8 cellular contexts compared by ENCODE assay signal in the genomic region with DNA sequence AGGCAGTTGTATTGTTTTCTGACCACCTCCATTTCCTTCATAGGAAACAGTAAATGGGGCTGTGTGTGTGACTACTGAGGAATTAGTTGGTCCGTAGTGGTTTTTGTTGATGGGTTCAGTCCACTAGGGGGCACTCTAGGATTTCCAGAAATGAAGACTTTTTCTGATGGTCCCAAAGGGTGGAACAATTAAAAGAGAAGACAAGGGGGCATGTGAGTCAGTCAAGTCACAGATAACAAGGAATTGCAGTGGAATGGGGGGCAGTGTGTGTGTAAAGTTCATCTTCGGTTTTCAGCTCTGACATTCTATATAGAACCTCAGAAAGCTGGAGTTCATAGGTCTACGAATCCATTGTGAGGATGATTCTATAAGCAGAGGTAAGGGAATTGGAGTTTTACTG.
A peak's percentile ranks its signal among the peaks of the same experiment; 100 is the strongest.
DNase-seq lines count a peak whose midpoint lies in the region; ATAC-seq and TF ChIP-seq lines count a peak whose summit lies in the region.

No MANE protein-coding gene starts in this region.

- no peak for TF ChIP-seq CTCF in CD8-positive, alpha-beta T cell (IDR thresholded peaks at IDR 0.05)
- peak; percentile 29 for TF ChIP-seq CTCF in HL-60 (IDR thresholded peaks at IDR 0.05; ENCODE audit: insufficient read depth, low read length)

- POLR2A ChIA-PET in CD8-positive, alpha-beta T cell (lab: Charles Lee): interaction anchor here (3.6 kb wide), 1 partner anchor 7 kb away, joined by 23 read pairs; no protein-coding TSS in a partner anchor
- POLR2A ChIA-PET in activated CD4-positive, alpha-beta memory T cell treated with anti-CD3 and anti-CD28 coated beads for 36 hours (lab: Charles Lee): interaction anchor here (0.9 to 3.7 kb wide), 3 partner anchors 11 to 695 kb away, joined by 3 to 21 read pairs (median 4); no protein-coding TSS in a partner anchor

- H3K27ac ChIP-seq in CD8-positive, alpha-beta T cell (ENCODE audit: low read depth, low read length): no peak overlapping the region
- H3K27ac ChIP-seq in HL-60 (replicated peaks): no peak overlapping the region

- no peak overlapping the region for H3K4me3 ChIP-seq in CD8-positive, alpha-beta T cell (ENCODE audit: low read depth, low read length)
- no peak overlapping the region for H3K4me3 ChIP-seq in HL-60 (replicated peaks; ENCODE audit: insufficient read depth, low read length)

- peaks cover 12% of the 10 kb centered on the region for H3K4me1 Mint-ChIP-seq in CD8-positive, alpha-beta T cell (ENCODE audit: low read depth)
- peaks cover 4% of the 10 kb centered on the region for H3K4me1 Mint-ChIP-seq in activated CD4-positive, alpha-beta memory T cell treated with anti-CD3 and anti-CD28 coated beads for 36 hours (ENCODE audit: low read depth)

- no peaks in the 10 kb centered on the region for H3K4me1 ChIP-seq in CD8-positive, alpha-beta T cell (ENCODE audit: insufficient read depth, low read length)

- peak overlapping the region; percentile 67 for H3K27ac Mint-ChIP-seq in CD8-positive, alpha-beta T cell
- H3K27ac Mint-ChIP-seq in activated CD4-positive, alpha-beta memory T cell treated with anti-CD3 and anti-CD28 coated beads for 36 hours: peak overlapping the region; percentile 73

- peak in 2 of 7 experiments; percentile 33 to 46 for DNase-seq in CD8-positive, alpha-beta T cell
- DNase-seq in HL-60 (ENCODE audit: low read depth in 1 of 2, low spot score in 1 of 2) (peak in 1 of 2 experiments; percentile 24), iPS-NIHi11 (ENCODE audit: low spot score) (peak; percentile 52), HK-2 (ENCODE audit: unreplicated experiment) (no peak), DMS79 (lab: John Stamatoyannopoulos, UW) (no peak)
- DNase-seq in activated CD4-positive, alpha-beta memory T cell treated with anti-CD3 and anti-CD28 coated beads for 36 hours: peak; percentile 40

- H3K27me3 Mint-ChIP-seq in CD8-positive, alpha-beta T cell (ENCODE audit: low read depth): peaks cover 2% of the 10 kb centered on the region
- H3K27me3 Mint-ChIP-seq in activated CD4-positive, alpha-beta memory T cell treated with anti-CD3 and anti-CD28 coated beads for 36 hours: no peaks in the 10 kb centered on the region

- no peaks in the 10 kb centered on the region for H3K9me3 Mint-ChIP-seq in CD8-positive, alpha-beta T cell
- H3K9me3 Mint-ChIP-seq in activated CD4-positive, alpha-beta memory T cell treated with anti-CD3 and anti-CD28 coated beads for 36 hours: no peaks in the 10 kb centered on the region

- H3K4me3 Mint-ChIP-seq in CD8-positive, alpha-beta T cell: peak overlapping the region; percentile 48
- peak overlapping the region; percentile 22 for H3K4me3 Mint-ChIP-seq in activated CD4-positive, alpha-beta memory T cell treated with anti-CD3 and anti-CD28 coated beads for 36 hours

- no peaks in the 10 kb centered on the region for H3K27me3 ChIP-seq in CD8-positive, alpha-beta T cell (ENCODE audit: insufficient read depth, low read length)
- peaks cover 6% of the 10 kb centered on the region for H3K27me3 ChIP-seq in HL-60 (ENCODE audit: insufficient read depth, poor library complexity, severe bottlenecking)

- H3K36me3 Mint-ChIP-seq in CD8-positive, alpha-beta T cell: no peaks in the 10 kb centered on the region
- H3K36me3 Mint-ChIP-seq in activated CD4-positive, alpha-beta memory T cell treated with anti-CD3 and anti-CD28 coated beads for 36 hours: peaks cover 16% of the 10 kb centered on the region

- H3K9me3 ChIP-seq in CD8-positive, alpha-beta T cell (ENCODE audit: low read length): no peaks in the 10 kb centered on the region

- H3K36me3 ChIP-seq in CD8-positive, alpha-beta T cell (ENCODE audit: insufficient read depth, low read length): no peaks in the 10 kb centered on the region

- intact Hi-C loops in CD8-positive, alpha-beta T cell (cut with DNase I, micrococcal nuclease): loop anchor here (2.0 to 10.0 kb wide), 2 partner anchors 645 to 697 kb away; no protein-coding TSS in a partner anchor
- intact Hi-C loops in activated CD4-positive, alpha-beta memory T cell treated with anti-CD3 and anti-CD28 coated beads for 36 hours (cut with micrococcal nuclease): loop anchor here (10.0 kb wide), 2 partner anchors 645 to 995 kb away; no protein-coding TSS in a partner anchor

- peak; percentile 60 for ATAC-seq in CD8-positive, alpha-beta T cell
- ATAC-seq in GM21526 (IDR thresholded peaks at IDR 0.05; ENCODE audit: low FRiP score, unreplicated experiment) (no peak), HG02870 (IDR thresholded peaks at IDR 0.05; ENCODE audit: unreplicated experiment) (no peak)

- CTCF ChIA-PET in CD8-positive, alpha-beta T cell (lab: Charles Lee): interaction anchor here (0.6 to 4.3 kb wide), 7 partner anchors 7 to 698 kb away, joined by 3 to 36 read pairs (median 4); no protein-coding TSS in a partner anchor
- CTCF ChIA-PET in activated CD4-positive, alpha-beta memory T cell treated with anti-CD3 and anti-CD28 coated beads for 36 hours (lab: Charles Lee): interaction anchor here (0.6 to 6.8 kb wide), 11 partner anchors 8 to 704 kb away, joined by 3 to 80 read pairs (median 5); no protein-coding TSS in a partner anchor

Comparison
In these comparisons a context has a peak if more than half of its experiments do, and no peak if none do; other contexts are left out.
1. DNase-seq: peak in activated CD4-positive, alpha-beta memory T cell treated with anti-CD3 and anti-CD28 coated beads for 36 hours (single experiment) and iPS-NIHi11 (single experiment); none in HK-2 (single experiment) and DMS79 (single experiment).